ENCODE assay signal across 13 cellular contexts in the genomic region with DNA sequence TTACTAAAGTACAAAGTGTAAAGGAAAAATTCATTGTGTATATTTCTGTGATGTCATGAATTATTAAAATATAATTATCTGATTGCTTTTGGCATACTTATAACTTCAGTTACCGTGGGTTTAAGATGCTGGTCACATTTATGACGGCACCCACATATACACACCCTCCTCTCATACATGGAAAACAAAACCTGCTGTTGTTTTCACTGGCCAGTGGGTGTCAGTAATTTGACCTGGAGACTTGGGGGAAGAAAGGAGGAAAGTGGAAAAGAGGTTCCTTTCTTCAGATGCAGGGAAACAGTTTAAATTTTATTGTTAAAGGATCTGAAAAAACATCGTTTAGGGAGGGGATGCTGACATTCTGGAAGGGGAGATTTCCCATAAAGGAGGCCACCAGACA. TPM values are rescaled to one million over a fixed set of nuclear protein-coding genes. Genes with fewer than 3 reads are reported as not detected.
DNase-seq lines count a peak whose midpoint lies in the region; ATAC-seq and TF ChIP-seq lines count a peak whose summit lies in the region.
"Had no signal": no experiment of that assay in that cellular context is flagged by ENCODE, and none has a peak within 500 bp of the region (broad histone marks: within the 10 kb centered on the region; RNA-seq: fewer than 3 reads in every experiment).

No MANE protein-coding gene starts in this region.

- H3K27ac Mint-ChIP-seq in neural crest cell (ENCODE audit: unreplicated experiment): peak overlapping the region; percentile 88
- H3K27ac Mint-ChIP-seq: activated CD4-positive, alpha-beta memory T cell treated with anti-CD3 and anti-CD28 coated beads, Interleukin-2, amount 10 ng/mL, durations not matched to agents 7 days and 5 days; naive thymus-derived CD8-positive, alpha-beta T cell had no signal

- CTCF ChIA-PET in BJ (lab: Yijun Ruan, JAX) (no interaction called here), RWPE1 (lab: Yijun Ruan, JAX) (no interaction called here)

- DNase-seq in BJ (ENCODE audit: low read depth) (no peak), RWPE1 (ENCODE audit: low spot score) (peak; percentile 29), epithelial cell of prostate (ENCODE audit: low read depth, low spot score) (peak; percentile 24), neural crest cell (ENCODE audit: low read depth, low spot score) (no peak), anterior cingulate cortex (lab: John Stamatoyannopoulos, UW) (no peak), GM20000 (ENCODE audit: low spot score) (no peak), NCI-H748 (lab: John Stamatoyannopoulos, UW; ENCODE audit: unreplicated experiment) (no peak)
- DNase-seq: activated CD4-positive, alpha-beta memory T cell treated with anti-CD3 and anti-CD28 coated beads, Interleukin-2, amount 10 ng/mL, durations not matched to agents 7 days and 5 days; naive thymus-derived CD8-positive, alpha-beta T cell; NCI-H1048; NCI-H2171 had no signal

- H3K27me3 ChIP-seq in BJ (ENCODE audit: control insufficient read depth, insufficient read depth, low read length): peaks cover 3% of the 10 kb centered on the region
- H3K27me3 ChIP-seq: dorsolateral prefrontal cortex had no signal

- ATAC-seq in GM19467 (IDR thresholded peaks at IDR 0.05; ENCODE audit: unreplicated experiment): no peak
- ATAC-seq: naive thymus-derived CD8-positive, alpha-beta T cell had no signal

- H3K27ac ChIP-seq in RWPE1 (peak overlapping the region; percentile 78), epithelial cell of prostate (peak overlapping the region; percentile 66)

- no peak overlapping the region for H3K4me3 Mint-ChIP-seq in neural crest cell
- H3K4me3 Mint-ChIP-seq: activated CD4-positive, alpha-beta memory T cell treated with anti-CD3 and anti-CD28 coated beads, Interleukin-2, amount 10 ng/mL, durations not matched to agents 7 days and 5 days; naive thymus-derived CD8-positive, alpha-beta T cell had no signal

- H3K27me3 Mint-ChIP-seq in neural crest cell (ENCODE audit: low read depth): no peaks in the 10 kb centered on the region
- H3K27me3 Mint-ChIP-seq: activated CD4-positive, alpha-beta memory T cell treated with anti-CD3 and anti-CD28 coated beads, Interleukin-2, amount 10 ng/mL, durations not matched to agents 7 days and 5 days; naive thymus-derived CD8-positive, alpha-beta T cell had no signal

- H3K4me3 ChIP-seq in BJ (ENCODE audit: low read depth, low read length): no peak overlapping the region
- H3K4me3 ChIP-seq: dorsolateral prefrontal cortex had no signal

- H3K36me3 Mint-ChIP-seq in neural crest cell (ENCODE audit: low read depth): peaks cover 25% of the 10 kb centered on the region
- H3K36me3 Mint-ChIP-seq: naive thymus-derived CD8-positive, alpha-beta T cell had no signal

- peaks cover 9% of the 10 kb centered on the region for H3K4me1 Mint-ChIP-seq in neural crest cell
- H3K4me1 Mint-ChIP-seq: activated CD4-positive, alpha-beta memory T cell treated with anti-CD3 and anti-CD28 coated beads, Interleukin-2, amount 10 ng/mL, durations not matched to agents 7 days and 5 days; naive thymus-derived CD8-positive, alpha-beta T cell had no signal

- H3K36me3 ChIP-seq in BJ (ENCODE audit: control insufficient read depth, insufficient read depth, low read length): no peaks in the 10 kb centered on the region

- TF ChIP-seq CTCF in BJ (IDR thresholded peaks at IDR 0.05; ENCODE audit: insufficient read depth, low read depth, low read length) (peak; percentile 17; the same call in 1 of the 2 replicates), RWPE1 (conservative IDR thresholded peaks at IDR 0.05; ENCODE audit: low read depth) (peak; percentile 29; the same call in 1 of the 2 replicates), neural crest cell (conservative IDR thresholded peaks at IDR 0.05) (no peak), GM20000 (IDR thresholded peaks at IDR 0.05; ENCODE audit: extremely low read depth, missing control alignments) (no peak)

- POLR2A ChIA-PET in BJ (lab: Charles Lee) (no interaction called here), RWPE1 (lab: Yijun Ruan, JAX; ENCODE audit: low non-redundant PET) (no interaction called here)

- H3K9me3 Mint-ChIP-seq in neural crest cell: peaks cover 18% of the 10 kb centered on the region

RNA-seq across cellular contexts. Expression of a gene that starts 0.7 kb away (rescaled TPM):
- not detected in 2 replicates for polyA plus RNA-seq in BJ (2011; rRNA removed)
- polyA minus RNA-seq in BJ (2011; rRNA and poly(A)+ RNA removed): not detected in 2 replicates
- total RNA-seq in neural crest cell: not detected in 2 replicates
- total RNA-seq: activated CD4-positive, alpha-beta memory T cell treated with anti-CD3 and anti-CD28 coated beads, Interleukin-2, amount 10 ng/mL, durations not matched to agents 7 days and 5 days; naive thymus-derived CD8-positive, alpha-beta T cell had no signal

RNA-seq across cellular contexts. Expression of a gene that starts 46.0 kb away (rescaled TPM):
- polyA plus RNA-seq in BJ (2011; rRNA removed): 24.7 and 29.0 TPM in 2 replicates
- 8.0 and 13.8 TPM in 2 replicates for polyA minus RNA-seq in BJ (2011; rRNA and poly(A)+ RNA removed)
- 0.30 and 0.44 TPM in 2 replicates for total RNA-seq in neural crest cell
- total RNA-seq: activated CD4-positive, alpha-beta memory T cell treated with anti-CD3 and anti-CD28 coated beads, Interleukin-2, amount 10 ng/mL, durations not matched to agents 7 days and 5 days; naive thymus-derived CD8-positive, alpha-beta T cell had no signal
- polyA plus RNA-seq: naive thymus-derived CD8-positive, alpha-beta T cell had no signal

Comparison
In these comparisons a context has a peak if more than half of its experiments do, and no peak if none do; other contexts are left out.
1. DNase-seq: peak in RWPE1 (single experiment) and epithelial cell of prostate (single experiment); none in BJ (single experiment), neural crest cell (single experiment), anterior cingulate cortex (0 of 58), GM20000 (single experiment) and NCI-H748 (single experiment).
2. CTCF ChIP-seq: peak in BJ (single experiment) and RWPE1 (single experiment); none in neural crest cell (single experiment) and GM20000 (single experiment).